Comparison of ENCODE assay signal across 26 cellular contexts in the genomic region with DNA sequence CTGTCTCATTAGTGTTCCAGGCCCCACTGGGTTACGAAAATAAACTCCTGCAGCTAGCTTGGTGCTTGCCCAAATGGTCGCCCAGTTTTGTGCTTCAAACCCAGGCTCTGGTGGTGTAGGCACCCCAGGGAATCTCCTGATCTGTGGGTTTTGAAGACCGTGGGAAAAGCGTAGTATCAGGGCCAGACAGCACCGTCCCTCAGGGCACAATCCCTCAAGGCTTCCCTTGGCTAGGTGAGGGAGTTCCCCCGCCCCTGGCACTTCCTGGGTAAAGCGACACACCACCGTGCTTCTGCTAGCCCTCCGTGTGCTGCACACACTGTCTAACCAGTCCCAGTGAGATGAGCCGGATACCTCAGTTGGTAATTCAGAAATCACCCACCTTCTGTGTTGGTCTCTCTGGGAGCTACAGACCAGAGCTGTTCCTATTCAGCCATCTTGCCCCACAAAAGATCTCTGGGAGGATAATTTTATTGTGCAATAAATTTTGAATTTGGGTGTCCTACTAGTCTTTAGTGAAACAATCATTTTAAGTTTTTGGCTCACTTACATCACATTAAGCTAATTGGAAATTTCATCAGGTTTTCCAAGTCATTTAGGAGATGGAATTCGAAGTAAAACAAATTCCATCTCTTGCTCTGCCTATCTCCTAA. TPM values are rescaled to one million over a fixed set of nuclear protein-coding genes. Genes with fewer than 3 reads are reported as not detected.
DNase-seq lines count a peak whose midpoint lies in the region; ATAC-seq, FAIRE-seq and TF ChIP-seq lines count a peak whose summit lies in the region.
"Had no signal": no experiment of that assay in that cellular context is flagged by ENCODE, and none has a peak within 500 bp of the region (broad histone marks: within the 10 kb centered on the region; RNA-seq: fewer than 3 reads in every experiment).

No MANE protein-coding gene starts in this region.

- H3K18ac ChIP-seq in neuronal stem cell (ENCODE audit: low read length) = peak overlapping the region; percentile 62

- no peak overlapping the region for H4K8ac ChIP-seq in neuronal stem cell (ENCODE audit: low read depth, low read length)

- H3K23ac ChIP-seq in neuronal stem cell (ENCODE audit: low read depth, low read length, poor library complexity) = no peak overlapping the region

- H3K4me3 Mint-ChIP-seq in activated T-cell treated with anti-CD3 and anti-CD28 coated beads, Interleukin-2, amount 50 U/mL, for 24 hours = no peak overlapping the region
- no peak overlapping the region for H3K4me3 Mint-ChIP-seq in activated naive CD8-positive, alpha-beta T cell treated with anti-CD3 and anti-CD28 coated beads for 36 hours
- H3K4me3 Mint-ChIP-seq: CD8-positive, alpha-beta T cell had no signal

- H2BK120ac ChIP-seq in neuronal stem cell (ENCODE audit: low read depth, low read length) = no peak overlapping the region

- TF ChIP-seq POLR2A in gastrocnemius medialis (IDR thresholded peaks at IDR 0.05) = no peak

- H3K36me3 Mint-ChIP-seq in activated T-cell treated with anti-CD3 and anti-CD28 coated beads, Interleukin-2, amount 50 U/mL, for 24 hours (ENCODE audit: low read depth) = no peaks in the 10 kb centered on the region
- no peaks in the 10 kb centered on the region for H3K36me3 Mint-ChIP-seq in activated naive CD8-positive, alpha-beta T cell treated with anti-CD3 and anti-CD28 coated beads for 36 hours
- H3K36me3 Mint-ChIP-seq: CD8-positive, alpha-beta T cell had no signal

- H2AK5ac ChIP-seq in neuronal stem cell (ENCODE audit: low read depth, low read length) = no peak overlapping the region

- FAIRE-seq in RCC 7860 (lab: Jason Lieb, UNC) = no peak
- FAIRE-seq: endometrium, GM19239 had no signal

- H4K91ac ChIP-seq in neuronal stem cell (ENCODE audit: low read depth, low read length, poor library complexity) = no peak overlapping the region

- H3K27me3 Mint-ChIP-seq in activated T-cell treated with anti-CD3 and anti-CD28 coated beads, Interleukin-2, amount 50 U/mL, for 24 hours = peaks cover 42% of the 10 kb centered on the region
- peaks cover 45% of the 10 kb centered on the region for H3K27me3 Mint-ChIP-seq in activated naive CD8-positive, alpha-beta T cell treated with anti-CD3 and anti-CD28 coated beads for 36 hours

- no peaks in the 10 kb centered on the region for H3K79me1 ChIP-seq in neuronal stem cell (ENCODE audit: low read depth, low read length)

- H2BK15ac ChIP-seq in neuronal stem cell (ENCODE audit: low read length) = no peak overlapping the region

- H3K4me3 ChIP-seq in HUES6 (ENCODE audit: low read depth, low read length) (peak overlapping the region; percentile 33; the same call in 1 of the 2 replicates), neuronal stem cell (ENCODE audit: low read length in 2 of 2) (no peak overlapping the region), gastrocnemius medialis (no peak overlapping the region)
- H3K4me3 ChIP-seq: mucosa of descending colon, SJSA1, vagina had no signal

- no peak overlapping the region for H2BK12ac ChIP-seq in neuronal stem cell (ENCODE audit: low read length)

- H3K9me3 Mint-ChIP-seq in activated T-cell treated with anti-CD3 and anti-CD28 coated beads, Interleukin-2, amount 50 U/mL, for 24 hours = peaks cover 2% of the 10 kb centered on the region
- H3K9me3 Mint-ChIP-seq in activated naive CD8-positive, alpha-beta T cell treated with anti-CD3 and anti-CD28 coated beads for 36 hours = peaks cover 1% of the 10 kb centered on the region
- H3K9me3 Mint-ChIP-seq: CD8-positive, alpha-beta T cell had no signal

- no peak overlapping the region for H3K4me2 ChIP-seq in neuronal stem cell (ENCODE audit: insufficient read depth, low read length, poor library complexity, severe bottlenecking)

- WGBS in neuronal stem cell (ENCODE audit: extremely low coverage in 2 of 2, insufficient read length in 2 of 2, insufficient replicate concordance in 1 of 2), 2 donors = no CpG with 5 or more reads among the region's 11 CpGs

- H3K9me3 ChIP-seq in HUES6 (ENCODE audit: control insufficient read depth, insufficient read depth, low read depth, low read length) (no peaks in the 10 kb centered on the region), neuronal stem cell (replicated peaks in 1 of 2; ENCODE audit: control insufficient read depth in 2 of 2, insufficient read depth in 1 of 2, low read depth in 1 of 2, low read length in 2 of 2) (no peaks in the 10 kb centered on the region), gastrocnemius medialis (no peaks in the 10 kb centered on the region)
- H3K9me3 ChIP-seq: mucosa of descending colon, SJSA1, vagina had no signal

- H3K27ac Mint-ChIP-seq in activated T-cell treated with anti-CD3 and anti-CD28 coated beads, Interleukin-2, amount 50 U/mL, for 24 hours = peak overlapping the region; percentile 4
- no peak overlapping the region for H3K27ac Mint-ChIP-seq in activated naive CD8-positive, alpha-beta T cell treated with anti-CD3 and anti-CD28 coated beads for 36 hours
- H3K27ac Mint-ChIP-seq: CD8-positive, alpha-beta T cell had no signal

- DNase-seq in activated T-cell treated with anti-CD3 and anti-CD28 coated beads, Interleukin-2, amount 50 U/mL, for 24 hours = no peak
- no peak for DNase-seq in activated T-cell treated with anti-CD3 and anti-CD28 coated beads for 4 hours
- DNase-seq in activated naive CD8-positive, alpha-beta T cell treated with anti-CD3 and anti-CD28 coated beads for 36 hours = peak; percentile 15
- DNase-seq in neuronal stem cell (ENCODE audit: low spot score) = no peak
- no peak for DNase-seq in gastrocnemius medialis
- no peak for DNase-seq in RCC 7860 (ENCODE audit: low spot score)
- no peak for DNase-seq in NCI-H526 treated with DMSO at 0.1 percent for 48 hours (lab: John Stamatoyannopoulos, UW)
- DNase-seq: ACHN; activated CD4-positive, alpha-beta T cell treated with anti-CD3 and anti-CD28 coated beads for 4 hours; anterior cingulate cortex; DMS79 treated with DMSO at 0.1 percent for 48 hours; hippocampal formation; left colon; mucosa of descending colon; NCI-H2081; NCI-H524; nucleus accumbens; T1000 had no signal

- H3K9ac ChIP-seq in HUES6 (ENCODE audit: low read length) (peak overlapping the region; percentile 18), neuronal stem cell (ENCODE audit: low read depth, low read length, poor library complexity) (no peak overlapping the region)

- peak overlapping the region; percentile 80 for H2AFZ ChIP-seq in neuronal stem cell (ENCODE audit: low read length)

- ATAC-seq in gastrocnemius medialis = no peak
- ATAC-seq: CD8-positive, alpha-beta T cell; HCT116; left colon; mucosa of descending colon had no signal

- in situ Hi-C loops in gastrocnemius medialis (cut with MboI; ENCODE audit: low sequenced_read_pairs in 4 of 4) = loop anchor here in 3 of 4 donors (25.0 kb wide), 3 partner anchors 128 to 478 kb away; a partner anchor contains a TSS

- intact Hi-C loops in gastrocnemius medialis (cut with DNase I; ENCODE audit: low total_unique reads) = no loop called here

- peaks cover 13% of the 10 kb centered on the region for H3K4me1 ChIP-seq in HUES6 (ENCODE audit: control insufficient read depth, insufficient read depth, low read length)
- H3K4me1 ChIP-seq in neuronal stem cell (ENCODE audit: control insufficient read depth in 2 of 2, insufficient read depth in 1 of 2, low read depth in 1 of 2, low read length in 2 of 2) = no peaks in the 10 kb centered on the region
- no peaks in the 10 kb centered on the region for H3K4me1 ChIP-seq in gastrocnemius medialis
- H3K4me1 ChIP-seq: SJSA1, vagina had no signal

- H3K27me3 ChIP-seq in HUES6 (ENCODE audit: control insufficient read depth, insufficient read depth, low read length) = no peaks in the 10 kb centered on the region
- peaks cover 0 to 23% (median 0%) of the 10 kb centered on the region in 3 experiments for H3K27me3 ChIP-seq in neuronal stem cell (ENCODE audit: control insufficient read depth in 3 of 3, insufficient read depth in 3 of 3, low read depth in 1 of 3, low read length in 3 of 3)
- H3K27me3 ChIP-seq in gastrocnemius medialis = no peaks in the 10 kb centered on the region
- H3K27me3 ChIP-seq: vagina had no signal

- no peak for TF ChIP-seq CTCF in gastrocnemius medialis (IDR thresholded peaks at IDR 0.05 in 4 of 5, conservative IDR thresholded peaks at IDR 0.05 in 1 of 5)

- peaks cover 12% of the 10 kb centered on the region for H3K4me1 Mint-ChIP-seq in activated T-cell treated with anti-CD3 and anti-CD28 coated beads, Interleukin-2, amount 50 U/mL, for 24 hours (ENCODE audit: low read depth)
- H3K4me1 Mint-ChIP-seq in activated naive CD8-positive, alpha-beta T cell treated with anti-CD3 and anti-CD28 coated beads for 36 hours = peaks cover 5% of the 10 kb centered on the region

- H3K27ac ChIP-seq in HUES6 (ENCODE audit: low read depth, low read length) (no peak overlapping the region), neuronal stem cell (replicated peaks; ENCODE audit: low read length) (no peak overlapping the region), gastrocnemius medialis (no peak overlapping the region)
- H3K27ac ChIP-seq: SJSA1, vagina had no signal

- no peaks in the 10 kb centered on the region for H3K36me3 ChIP-seq in HUES6 (ENCODE audit: control insufficient read depth, insufficient read depth, low read length)
- no peaks in the 10 kb centered on the region for H3K36me3 ChIP-seq in neuronal stem cell (replicated peaks in 1 of 2; ENCODE audit: control insufficient read depth in 2 of 2, insufficient read depth in 2 of 2, low read length in 2 of 2)
- no peaks in the 10 kb centered on the region for H3K36me3 ChIP-seq in gastrocnemius medialis
- H3K36me3 ChIP-seq: SJSA1, vagina had no signal

- no peak overlapping the region for H3K4ac ChIP-seq in neuronal stem cell (ENCODE audit: low read length)

- H2BK5ac ChIP-seq in neuronal stem cell (ENCODE audit: low read length) = peak overlapping the region; percentile 21

- H3K14ac ChIP-seq in neuronal stem cell (ENCODE audit: low read length) = no peak overlapping the region

RNA-seq across cellular contexts. Expression of a gene that starts 9.4 kb away (rescaled TPM):
- 10 to 100 TPM; 10.9 to 11.1 TPM for total RNA-seq in activated naive CD8-positive, alpha-beta T cell treated with anti-CD3 and anti-CD28 coated beads for 36 hours
- 46.7 TPM for polyA plus RNA-seq in neuronal stem cell (2013, experiment 1 of 2)
- 48.5 TPM for polyA plus RNA-seq in neuronal stem cell (2013, experiment 2 of 2)
- total RNA-seq in gastrocnemius medialis = 10 to 100 TPM in 2 of 4 donors, 1 to 10 TPM in 2; 6.8 to 12.3 (median 9.3) TPM

RNA-seq across cellular contexts. Expression of a gene that starts 34.3 kb away (rescaled TPM):
- under 1 TPM in 1 of 2 experiments, not detected in 1; 0.10 TPM for total RNA-seq in activated naive CD8-positive, alpha-beta T cell treated with anti-CD3 and anti-CD28 coated beads for 36 hours
- not detected for polyA plus RNA-seq in neuronal stem cell (2013, experiment 1 of 2)
- polyA plus RNA-seq in neuronal stem cell (2013, experiment 2 of 2) = not detected
- not detected for total RNA-seq in gastrocnemius medialis
- total RNA-seq: CD8-positive, alpha-beta T cell; cerebellum; SJSA1; vagina had no signal
